Comparison of ENCODE assay signal across 24 cellular contexts in genomic region chr14:94523265-94523664, GRCh38. TPM values are rescaled to one million over a fixed set of nuclear protein-coding genes. Genes with fewer than 3 reads are reported as not detected.
DNase-seq lines count a peak whose midpoint lies in the region; ATAC-seq and TF ChIP-seq lines count a peak whose summit lies in the region.
"Had no signal": no experiment of that assay in that cellular context is flagged by ENCODE, and none has a peak within 500 bp of the region (broad histone marks: within the 10 kb centered on the region; RNA-seq: fewer than 3 reads in every experiment).

No MANE protein-coding gene starts in this region.

- H3K18ac ChIP-seq in H9 (ENCODE audit: insufficient read length, low read depth, low read length) (no peak overlapping the region), neuronal stem cell (ENCODE audit: low read length) (no peak overlapping the region)

- H3K27me3 Mint-ChIP-seq in H9 (ENCODE audit: low read depth), result peaks cover 8% of the 10 kb centered on the region
- H3K27me3 Mint-ChIP-seq in endodermal cell (ENCODE audit: insufficient read depth), result peaks cover 7% of the 10 kb centered on the region

- H3K79me1 ChIP-seq in H9 (ENCODE audit: insufficient read depth, low read depth, low read length, poor library complexity, severe bottlenecking), result no peaks in the 10 kb centered on the region
- H3K79me1 ChIP-seq in neuronal stem cell (ENCODE audit: low read depth, low read length), result no peaks in the 10 kb centered on the region

- no peak for TF ChIP-seq CTCF in H9 (conservative IDR thresholded peaks at IDR 0.05)
- TF ChIP-seq CTCF in endodermal cell (conservative IDR thresholded peaks at IDR 0.05), result no peak
- no peak for TF ChIP-seq CTCF in upper lobe of right lung (IDR thresholded peaks at IDR 0.05)

- H3K9me3 Mint-ChIP-seq in H9, result peaks cover 12 to 14% of the 10 kb centered on the region in 2 experiments
- H3K9me3 Mint-ChIP-seq in endodermal cell, result peaks cover 7% of the 10 kb centered on the region

- H3K27ac Mint-ChIP-seq in H9 (no peak overlapping the region), endodermal cell (no peak overlapping the region)
- H3K27ac Mint-ChIP-seq: CD14-positive monocyte; CD4-positive, alpha-beta T cell; CD8-positive, alpha-beta memory T cell had no signal

- H4K8ac ChIP-seq in H9 (replicated peaks; ENCODE audit: insufficient read length, low read depth, low read length) (no peak overlapping the region), neuronal stem cell (ENCODE audit: low read depth, low read length) (no peak overlapping the region)

- H4K20me1 ChIP-seq in H9 (ENCODE audit: control insufficient read depth, insufficient read depth, insufficient read length), result no peaks in the 10 kb centered on the region
- H4K20me1 ChIP-seq: BLaER1 treated with 17β-estradiol and CSF1 and Interleukin-3, amounts not matched to agents 10 nM and 100 nM had no signal

- H4K91ac ChIP-seq in H9 (ENCODE audit: insufficient read length, low read depth, low read length) (no peak overlapping the region), neuronal stem cell (ENCODE audit: low read depth, low read length, poor library complexity) (no peak overlapping the region)

- WGBS in H9 (ENCODE audit: extremely low coverage, insufficient read length, low lambda C conversion rate), result no CpG with 5 or more reads among the region's 8 CpGs
- WGBS in endodermal cell (ENCODE audit: insufficient coverage in 1 of 2, insufficient read length in 1 of 2), 2 experiments, result 93 to 94% methylated on average over 8 of the region's 8 CpGs
- WGBS in neuronal stem cell (ENCODE audit: extremely low coverage in 2 of 2, insufficient read length in 2 of 2, insufficient replicate concordance in 1 of 2), 2 donors, result no CpG with 5 or more reads among the region's 8 CpGs

- H2BK15ac ChIP-seq in H9 (ENCODE audit: low read depth, low read length), result no peak overlapping the region
- H2BK15ac ChIP-seq in neuronal stem cell (ENCODE audit: low read length), result no peak overlapping the region

- H3K4me3 ChIP-seq in endodermal cell (ENCODE audit: low read length) (no peak overlapping the region), neuronal stem cell (ENCODE audit: low read length in 2 of 2) (no peak overlapping the region), upper lobe of right lung (no peak overlapping the region)
- H3K4me3 ChIP-seq: A549; BLaER1 treated with 17β-estradiol and CSF1 and Interleukin-3, amounts not matched to agents 10 nM and 100 nM had no signal

- H3K9ac ChIP-seq in H9 (ENCODE audit: extremely low read depth, insufficient read length, low read length) (no peak overlapping the region), endodermal cell (ENCODE audit: extremely low read depth, low read length, poor library complexity, severe bottlenecking) (no peak overlapping the region), neuronal stem cell (ENCODE audit: low read depth, low read length, poor library complexity) (no peak overlapping the region)
- H3K9ac ChIP-seq: BLaER1 treated with 17β-estradiol and CSF1 and Interleukin-3, amounts not matched to agents 10 nM and 100 nM had no signal

- H3K23me2 ChIP-seq in H9 (ENCODE audit: insufficient read length, low read depth, low read length, poor library complexity, severe bottlenecking), result no peaks in the 10 kb centered on the region

- H3K27ac ChIP-seq in H9 (ENCODE audit: insufficient read length, low read depth, low read length) (no peak overlapping the region), endodermal cell (ENCODE audit: low read depth, low read length) (no peak overlapping the region), neuronal stem cell (replicated peaks; ENCODE audit: low read length) (no peak overlapping the region), upper lobe of right lung (no peak overlapping the region)
- H3K27ac ChIP-seq: A549; BLaER1 treated with 17β-estradiol and CSF1 and Interleukin-3, amounts not matched to agents 10 nM and 100 nM had no signal

- H3K4me1 Mint-ChIP-seq in H9 (0 out of 4 replicates have a peak, but pooled peaks cover 0 to 5% of the 10 kb centered on the region in 2 experiments), endodermal cell (peaks cover 9% of the 10 kb centered on the region)
- H3K4me1 Mint-ChIP-seq: CD8-positive, alpha-beta memory T cell had no signal

- no peak overlapping the region for H3T11ph ChIP-seq in H9 (ENCODE audit: low read length)

- no peaks in the 10 kb centered on the region for H3K9me3 ChIP-seq in H9 (ENCODE audit: control insufficient read depth, low read depth, low read length)
- peaks cover 8% of the 10 kb centered on the region for H3K9me3 ChIP-seq in endodermal cell (ENCODE audit: control insufficient read depth, low read length)
- H3K9me3 ChIP-seq in neuronal stem cell (replicated peaks in 1 of 2; ENCODE audit: control insufficient read depth in 2 of 2, insufficient read depth in 1 of 2, low read depth in 1 of 2, low read length in 2 of 2), result no peaks in the 10 kb centered on the region
- H3K9me3 ChIP-seq in upper lobe of right lung, result no peaks in the 10 kb centered on the region
- H3K9me3 ChIP-seq: BE2C had no signal

- no peak overlapping the region for H2BK20ac ChIP-seq in H9 (ENCODE audit: low read depth, low read length, poor library complexity, severe bottlenecking)

- H3K27me3 ChIP-seq in H9 (ENCODE audit: insufficient read depth, low read length) (no peaks in the 10 kb centered on the region), endodermal cell (ENCODE audit: control insufficient read depth, insufficient read depth, low read length, poor library complexity, severe bottlenecking) (no peaks in the 10 kb centered on the region), neuronal stem cell (ENCODE audit: control insufficient read depth in 3 of 3, insufficient read depth in 3 of 3, low read depth in 1 of 3, low read length in 3 of 3) (no peaks in the 10 kb centered on the region), upper lobe of right lung (no peaks in the 10 kb centered on the region)
- H3K27me3 ChIP-seq: BE2C; BLaER1 treated with 17β-estradiol and CSF1 and Interleukin-3, amounts not matched to agents 10 nM and 100 nM had no signal

- H3K23ac ChIP-seq in H9 (ENCODE audit: insufficient read length, low read depth, low read length) (no peak overlapping the region), neuronal stem cell (ENCODE audit: low read depth, low read length, poor library complexity) (peak overlapping the region; percentile 4)

- H3K36me3 Mint-ChIP-seq in H9 (ENCODE audit: insufficient read depth in 1 of 3, low read depth in 3 of 3), result peaks cover 0 to 15% (median 2%) of the 10 kb centered on the region in 3 experiments; a peak in 3 of 7 replicates
- H3K36me3 Mint-ChIP-seq in endodermal cell (ENCODE audit: low read depth), result no peaks in the 10 kb centered on the region
- H3K36me3 Mint-ChIP-seq: CD14-positive monocyte; CD8-positive, alpha-beta memory T cell had no signal

- H2AFZ ChIP-seq in H9 (ENCODE audit: low read length), result no peak overlapping the region
- no peak overlapping the region for H2AFZ ChIP-seq in neuronal stem cell (ENCODE audit: low read length)

- H3K14ac ChIP-seq in H9 (ENCODE audit: insufficient read depth, low read length), result peak overlapping the region; percentile 25; the same call in 1 of the 2 replicates
- H3K14ac ChIP-seq in neuronal stem cell (ENCODE audit: low read length), result no peak overlapping the region

- no peak overlapping the region for H3K56ac ChIP-seq in H9 (ENCODE audit: insufficient read length, low read depth, low read length)

- H3K4ac ChIP-seq in H9 (ENCODE audit: low read depth, low read length), result no peak overlapping the region
- no peak overlapping the region for H3K4ac ChIP-seq in neuronal stem cell (ENCODE audit: low read length)

- intact Hi-C loops in upper lobe of right lung (cut with DNase I), result no loop called here

- no peak overlapping the region for H2BK12ac ChIP-seq in H9 (ENCODE audit: insufficient read length, low read depth, low read length)
- H2BK12ac ChIP-seq in neuronal stem cell (ENCODE audit: low read length), result no peak overlapping the region

- no peaks in the 10 kb centered on the region for H3K36me3 ChIP-seq in endodermal cell (ENCODE audit: control insufficient read depth, insufficient read depth, low read length)
- no peaks in the 10 kb centered on the region for H3K36me3 ChIP-seq in neuronal stem cell (replicated peaks in 1 of 2; ENCODE audit: control insufficient read depth in 2 of 2, insufficient read depth in 2 of 2, low read length in 2 of 2)
- no peaks in the 10 kb centered on the region for H3K36me3 ChIP-seq in upper lobe of right lung
- H3K36me3 ChIP-seq: BE2C; BLaER1 treated with 17β-estradiol and CSF1 and Interleukin-3, amounts not matched to agents 10 nM and 100 nM had no signal

- H3K4me3 Mint-ChIP-seq in H9 (no peak overlapping the region), endodermal cell (no peak overlapping the region)
- H3K4me3 Mint-ChIP-seq: CD14-positive monocyte; CD4-positive, alpha-beta T cell; CD8-positive, alpha-beta memory T cell had no signal

- no peak overlapping the region for H3K4me2 ChIP-seq in H9 (ENCODE audit: insufficient read depth, insufficient read length, low read length)
- H3K4me2 ChIP-seq in neuronal stem cell (ENCODE audit: insufficient read depth, low read length, poor library complexity, severe bottlenecking), result no peak overlapping the region
- H3K4me2 ChIP-seq: A549; BLaER1 treated with 17β-estradiol and CSF1 and Interleukin-3, amounts not matched to agents 10 nM and 100 nM had no signal

- no peaks in the 10 kb centered on the region for H3K4me1 ChIP-seq in H9 (ENCODE audit: insufficient read depth, low read length)
- H3K4me1 ChIP-seq in endodermal cell (ENCODE audit: control insufficient read depth, insufficient read depth, low read length), result no peaks in the 10 kb centered on the region
- no peaks in the 10 kb centered on the region for H3K4me1 ChIP-seq in neuronal stem cell (ENCODE audit: control insufficient read depth in 2 of 2, insufficient read depth in 1 of 2, low read depth in 1 of 2, low read length in 2 of 2)
- no peaks in the 10 kb centered on the region for H3K4me1 ChIP-seq in upper lobe of right lung
- H3K4me1 ChIP-seq: A549, BE2C had no signal

- ATAC-seq in upper lobe of right lung (peak; percentile 16), GM18858 (IDR thresholded peaks at IDR 0.05; ENCODE audit: unreplicated experiment) (no peak)

- H2BK5ac ChIP-seq in H9 (ENCODE audit: insufficient read length, low read length), result no peak overlapping the region
- H2BK5ac ChIP-seq in neuronal stem cell (ENCODE audit: low read length), result no peak overlapping the region

- H2AK5ac ChIP-seq in H9 (ENCODE audit: insufficient read length, low read length), result no peak overlapping the region
- peak overlapping the region; percentile 15 for H2AK5ac ChIP-seq in neuronal stem cell (ENCODE audit: low read depth, low read length)

- H2BK120ac ChIP-seq in H9 (ENCODE audit: low read depth, low read length, poor library complexity, severe bottlenecking), result no peak overlapping the region
- no peak overlapping the region for H2BK120ac ChIP-seq in neuronal stem cell (ENCODE audit: low read depth, low read length)

- DNase-seq in H9 (no peak), endodermal cell (peak; percentile 34), neuronal stem cell (ENCODE audit: low spot score) (no peak), upper lobe of right lung (no peak), dedifferentiated amniotic fluid mesenchymal stem cell (ENCODE audit: extremely low spot score) (no peak), midbrain (lab: John Stamatoyannopoulos, UW) (no peak)
- DNase-seq: 8988T; ACHN; AML-193; BE2C; CD4-positive, alpha-beta T cell; CD8-positive, alpha-beta memory T cell; DMS 273 treated with DMSO at 0.1 percent for 48 hours; DMS53; DMS79 treated with DMSO at 0.1 percent for 48 hours; GF-D8; GOT3; HCEC 1CT had no signal

- H3K79me2 ChIP-seq in H9 (ENCODE audit: insufficient read depth, low read length), result no peaks in the 10 kb centered on the region

- H4K5ac ChIP-seq in H9 (ENCODE audit: insufficient read length, low read depth, low read length), result no peak overlapping the region

RNA-seq across cellular contexts. Expression of gene SERPINA12, which starts 14.0 kb away (rescaled TPM):
- total RNA-seq in H9 (2021) (not detected in 2 replicates), endodermal cell (not detected), upper lobe of right lung (not detected)
- not detected for polyA plus RNA-seq in endodermal cell (2013, experiment 1 of 2)
- polyA plus RNA-seq in endodermal cell (2013, experiment 2 of 2), result not detected
- not detected for polyA plus RNA-seq in neuronal stem cell (2013, experiment 1 of 2)
- polyA plus RNA-seq in neuronal stem cell (2013, experiment 2 of 2), result not detected
- total RNA-seq: CD4-positive, alpha-beta T cell; CD8-positive, alpha-beta memory T cell; Daoy; G401 had no signal
- polyA plus RNA-seq: A549; CD14-positive monocyte; CD8-positive, alpha-beta memory T cell had no signal

RNA-seq across cellular contexts. Expression of gene SERPINA4, which starts 38.0 kb away (rescaled TPM):
- not detected in 2 replicates for total RNA-seq in H9 (2021)
- not detected for total RNA-seq in endodermal cell
- polyA plus RNA-seq in endodermal cell (2013, experiment 1 of 2), result not detected
- not detected for polyA plus RNA-seq in endodermal cell (2013, experiment 2 of 2)
- polyA plus RNA-seq in neuronal stem cell (2013, experiment 1 of 2), result not detected
- polyA plus RNA-seq in neuronal stem cell (2013, experiment 2 of 2), result not detected
- total RNA-seq in upper lobe of right lung, result not detected
- total RNA-seq: CD4-positive, alpha-beta T cell; CD8-positive, alpha-beta memory T cell; Daoy; G401 had no signal
- polyA plus RNA-seq: CD14-positive monocyte; CD8-positive, alpha-beta memory T cell had no signal

RNA-seq across cellular contexts. Expression of gene SERPINA9, which starts 47.3 kb away (rescaled TPM):
- not detected in 2 replicates for total RNA-seq in H9 (2021)
- total RNA-seq in endodermal cell, result not detected
- polyA plus RNA-seq in endodermal cell (2013, experiment 1 of 2), result not detected
- not detected for polyA plus RNA-seq in endodermal cell (2013, experiment 2 of 2)
- polyA plus RNA-seq in neuronal stem cell (2013, experiment 1 of 2), result not detected
- polyA plus RNA-seq in neuronal stem cell (2013, experiment 2 of 2), result not detected
- not detected for total RNA-seq in upper lobe of right lung
- total RNA-seq: CD4-positive, alpha-beta T cell; CD8-positive, alpha-beta memory T cell; G401 had no signal
- polyA plus RNA-seq: A549; CD14-positive monocyte; CD8-positive, alpha-beta memory T cell had no signal

RNA-seq across cellular contexts. Expression of gene SERPINA5, which starts 58.0 kb away (rescaled TPM):
- total RNA-seq in H9 (2021), result 1.1 and 1.2 TPM in 2 replicates
- 1 to 10 TPM; 1.5 to 2.8 TPM for total RNA-seq in endodermal cell
- 1.7 TPM for polyA plus RNA-seq in endodermal cell (2013, experiment 1 of 2)
- polyA plus RNA-seq in endodermal cell (2013, experiment 2 of 2), result 1.6 TPM
- polyA plus RNA-seq in neuronal stem cell (2013, experiment 1 of 2), result 2.4 TPM
- polyA plus RNA-seq in neuronal stem cell (2013, experiment 2 of 2), result 2.5 TPM
- total RNA-seq in upper lobe of right lung, result 0.41 TPM
- total RNA-seq: CD4-positive, alpha-beta T cell; CD8-positive, alpha-beta memory T cell; G401 had no signal
- polyA plus RNA-seq: CD14-positive monocyte; CD8-positive, alpha-beta memory T cell had no signal
